ENCODE assay signal across 1 cellular context in the genomic region with DNA sequence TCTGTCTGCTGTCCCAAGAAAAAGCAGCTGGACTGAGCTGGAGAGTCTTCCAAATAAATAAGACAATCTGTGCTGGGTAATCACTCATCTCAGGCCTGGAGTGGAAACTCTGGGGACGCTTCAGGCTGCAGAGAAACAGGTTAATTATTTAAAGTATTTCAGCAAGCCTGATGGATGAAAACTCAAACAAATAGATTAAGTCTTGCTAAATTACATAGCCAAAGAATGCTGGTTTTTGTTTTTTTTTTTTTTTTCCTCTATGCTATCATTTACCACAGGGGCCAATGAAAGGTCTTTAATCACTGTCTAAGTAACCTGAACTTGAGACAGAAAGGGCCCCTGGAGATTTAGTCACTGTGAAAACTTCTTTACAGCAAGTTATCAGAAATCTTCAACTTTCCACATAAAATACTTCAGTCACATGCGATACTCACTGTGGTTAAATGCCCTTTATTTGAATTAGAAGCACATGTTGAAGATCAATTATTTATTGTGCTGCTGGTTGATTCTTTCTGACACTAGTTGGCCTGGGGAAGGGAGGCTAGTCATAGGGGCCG.
TF ChIP-seq lines count a peak whose summit lies in the region.

No MANE protein-coding gene starts in this region.

TF ChIP-seq in HEK293, 187 proteins besides CTCF, POLR2A, EP300 and RAD21 (continued from another document):
- no peak for TF ChIP-seq ZFP41 (tag by site-specific recombination; IDR thresholded peaks at IDR 0.05; ENCODE audit: borderline replicate concordance)
- TF ChIP-seq OVOL3 (tag by site-specific recombination; IDR thresholded peaks at IDR 0.05), result no peak
- TF ChIP-seq, protein P1, sequence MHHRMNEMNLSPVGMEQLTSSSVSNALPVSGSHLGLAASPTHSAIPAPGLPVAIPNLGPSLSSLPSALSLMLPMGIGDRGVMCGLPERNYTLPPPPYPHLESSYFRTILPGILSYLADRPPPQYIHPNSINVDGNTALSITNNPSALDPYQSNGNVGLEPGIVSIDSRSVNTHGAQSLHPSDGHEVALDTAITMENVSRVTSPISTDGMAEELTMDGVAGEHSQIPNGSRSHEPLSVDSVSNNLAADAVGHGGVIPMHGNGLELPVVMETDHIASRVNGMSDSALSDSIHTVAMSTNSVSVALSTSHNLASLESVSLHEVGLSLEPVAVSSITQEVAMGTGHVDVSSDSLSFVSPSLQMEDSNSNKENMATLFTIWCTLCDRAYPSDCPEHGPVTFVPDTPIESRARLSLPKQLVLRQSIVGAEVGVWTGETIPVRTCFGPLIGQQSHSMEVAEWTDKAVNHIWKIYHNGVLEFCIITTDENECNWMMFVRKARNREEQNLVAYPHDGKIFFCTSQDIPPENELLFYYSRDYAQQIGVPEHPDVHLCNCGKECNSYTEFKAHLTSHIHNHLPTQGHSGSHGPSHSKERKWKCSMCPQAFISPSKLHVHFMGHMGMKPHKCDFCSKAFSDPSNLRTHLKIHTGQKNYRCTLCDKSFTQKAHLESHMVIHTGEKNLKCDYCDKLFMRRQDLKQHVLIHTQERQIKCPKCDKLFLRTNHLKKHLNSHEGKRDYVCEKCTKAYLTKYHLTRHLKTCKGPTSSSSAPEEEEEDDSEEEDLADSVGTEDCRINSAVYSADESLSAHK (tag by site-specific recombination; IDR thresholded peaks at IDR 0.05), result 0 out of 2 replicates have a peak, but pooled peaks have one; percentile 23
- TF ChIP-seq ZNF280D (tag by site-specific recombination; IDR thresholded peaks at IDR 0.05), result no peak
- TF ChIP-seq ZNF16 (tag by site-specific recombination; IDR thresholded peaks at IDR 0.05; ENCODE audit: low read depth), result no peak
- TF ChIP-seq, protein P2, sequence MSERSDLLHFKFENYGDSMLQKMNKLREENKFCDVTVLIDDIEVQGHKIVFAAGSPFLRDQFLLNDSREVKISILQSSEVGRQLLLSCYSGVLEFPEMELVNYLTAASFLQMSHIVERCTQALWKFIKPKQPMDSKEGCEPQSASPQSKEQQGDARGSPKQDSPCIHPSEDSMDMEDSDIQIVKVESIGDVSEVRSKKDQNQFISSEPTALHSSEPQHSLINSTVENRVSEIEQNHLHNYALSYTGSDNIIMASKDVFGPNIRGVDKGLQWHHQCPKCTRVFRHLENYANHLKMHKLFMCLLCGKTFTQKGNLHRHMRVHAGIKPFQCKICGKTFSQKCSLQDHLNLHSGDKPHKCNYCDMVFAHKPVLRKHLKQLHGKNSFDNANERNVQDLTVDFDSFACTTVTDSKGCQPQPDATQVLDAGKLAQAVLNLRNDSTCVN (tag by site-specific recombination; optimal IDR thresholded peaks at IDR 0.05), result no peak
- TF ChIP-seq ZNF624 (tag by site-specific recombination; IDR thresholded peaks at IDR 0.05), result no peak
- TF ChIP-seq ZNF302 (tag by site-specific recombination; IDR thresholded peaks at IDR 0.05; ENCODE audit: low read depth), result no peak
- no peak for TF ChIP-seq SCRT2 (tag by site-specific recombination; IDR thresholded peaks at IDR 0.05)
- no peak for TF ChIP-seq ZNF391 (tag by site-specific recombination; IDR thresholded peaks at IDR 0.05; ENCODE audit: borderline replicate concordance, low read depth)
- TF ChIP-seq ZIC2 (tag by site-specific recombination; IDR thresholded peaks at IDR 0.05), result no peak
- TF ChIP-seq ZNF639 (tag by site-specific recombination; IDR thresholded peaks at IDR 0.05), result no peak
- TF ChIP-seq BCL11B (tag by site-specific recombination; IDR thresholded peaks at IDR 0.05; ENCODE audit: low read depth), result no peak
- TF ChIP-seq RBAK (tag by site-specific recombination; IDR thresholded peaks at IDR 0.05), result no peak
- no peak for TF ChIP-seq WT1 (tag by site-specific recombination; IDR thresholded peaks at IDR 0.05)
- TF ChIP-seq KLF7 (tag by site-specific recombination; IDR thresholded peaks at IDR 0.05; ENCODE audit: borderline replicate concordance), result no peak
- no peak for TF ChIP-seq ZNF777 (tag by site-specific recombination; IDR thresholded peaks at IDR 0.05; ENCODE audit: borderline replicate concordance)
TF ChIP-seq in HEK293: peak in this region for 5.
